In genomic region chr2:64688909-64689308, GRCh38 we compare ENCODE assay signal across 1 cellular context.
TF ChIP-seq lines count a peak whose summit lies in the region.

No MANE protein-coding gene starts in this region.

TF ChIP-seq in GM12891, 5 proteins besides CTCF, POLR2A, EP300 and RAD21 (continued from another document):
- TF ChIP-seq POLR2AphosphoS5 (IDR thresholded peaks at IDR 0.05; ENCODE audit: low read depth, low read length): no peak
TF ChIP-seq in GM12891: peak in this region for 0.
